In genomic region chr15:70094690-70095311, GRCh38 we compare ENCODE assay signal across 1 cellular context.
A peak's percentile ranks its signal among the peaks of the same experiment; 100 is the strongest.
TF ChIP-seq lines count a peak whose summit lies in the region.

No MANE protein-coding gene starts in this region.

TF ChIP-seq in HepG2, 621 proteins besides CTCF, POLR2A, EP300 and RAD21 (continued from another document and continues in another):
- TF ChIP-seq CSRNP1 (CRISPR knock-in tag; IDR thresholded peaks at IDR 0.05), result no peak
- TF ChIP-seq SOX6 (IDR thresholded peaks at IDR 0.05), result no peak
- TF ChIP-seq SOX6 (CRISPR knock-in tag; IDR thresholded peaks at IDR 0.05), result 0 out of 2 replicates have a peak, but pooled peaks have one; percentile 28
- TF ChIP-seq ZNF75D (CRISPR knock-in tag; IDR thresholded peaks at IDR 0.05; ENCODE audit: borderline replicate concordance), result no peak
- no peak for TF ChIP-seq ZNF362 (CRISPR knock-in tag; IDR thresholded peaks at IDR 0.05; ENCODE audit: borderline replicate concordance)
- peak; percentile 55; the same call in 1 of the 2 replicates for TF ChIP-seq ZNF652 (CRISPR knock-in tag; IDR thresholded peaks at IDR 0.05; ENCODE audit: borderline replicate concordance, low read depth)
- peak; percentile 47; the same call in 1 of the 2 replicates for TF ChIP-seq PITX1 (CRISPR knock-in tag; IDR thresholded peaks at IDR 0.05)
- TF ChIP-seq RXRB (CRISPR knock-in tag; IDR thresholded peaks at IDR 0.05; ENCODE audit: borderline replicate concordance), result peak; percentile 59; the same call in 1 of the 2 replicates
- peak; percentile 71 for TF ChIP-seq ZFX (CRISPR knock-in tag; IDR thresholded peaks at IDR 0.05; ENCODE audit: low read depth)
- TF ChIP-seq NR2F6 (IDR thresholded peaks at IDR 0.05), result no peak
- peak; percentile 31; the same call in 1 of the 2 replicates for TF ChIP-seq NR2F6 (CRISPR knock-in tag; IDR thresholded peaks at IDR 0.05)
- TF ChIP-seq GTF3A (CRISPR knock-in tag; conservative IDR thresholded peaks at IDR 0.05), result no peak
- no peak for TF ChIP-seq SNAPC4 (CRISPR knock-in tag; IDR thresholded peaks at IDR 0.05)
- no peak for TF ChIP-seq ZNF30 (CRISPR knock-in tag; IDR thresholded peaks at IDR 0.05)
- TF ChIP-seq TEAD3 (CRISPR knock-in tag; optimal IDR thresholded peaks at IDR 0.05; ENCODE audit: borderline replicate concordance), result no peak
- no peak for TF ChIP-seq PRMT3 (CRISPR knock-in tag; IDR thresholded peaks at IDR 0.05; ENCODE audit: borderline replicate concordance, low read depth)
- no peak for TF ChIP-seq CERS6 (CRISPR knock-in tag; IDR thresholded peaks at IDR 0.05)
- no peak for TF ChIP-seq KLF6 (CRISPR knock-in tag; IDR thresholded peaks at IDR 0.05)
- 0 out of 2 replicates have a peak, but pooled peaks have one; percentile 28 for TF ChIP-seq AHDC1 (CRISPR knock-in tag; IDR thresholded peaks at IDR 0.05; ENCODE audit: borderline replicate concordance)
- no peak for TF ChIP-seq ZNF446 (CRISPR knock-in tag; IDR thresholded peaks at IDR 0.05)
- TF ChIP-seq GFI1 (CRISPR knock-in tag; IDR thresholded peaks at IDR 0.05; ENCODE audit: borderline replicate concordance), result 0 out of 2 replicates have a peak, but pooled peaks have one; percentile 25
- no peak for TF ChIP-seq ZBTB21 (CRISPR knock-in tag; IDR thresholded peaks at IDR 0.05)
- no peak for TF ChIP-seq ZSCAN12 (CRISPR knock-in tag; IDR thresholded peaks at IDR 0.05)
- TF ChIP-seq RARA (CRISPR knock-in tag; IDR thresholded peaks at IDR 0.05), result peak; percentile 78
- no peak for TF ChIP-seq ZNF562 (CRISPR knock-in tag; IDR thresholded peaks at IDR 0.05; ENCODE audit: borderline replicate concordance)
- no peak for TF ChIP-seq FOXA1 (IDR thresholded peaks at IDR 0.05)
- TF ChIP-seq FOXA1 (CRISPR knock-in tag; IDR thresholded peaks at IDR 0.05), result peak; percentile 75
- no peak for TF ChIP-seq RBFOX2 (IDR thresholded peaks at IDR 0.05; ENCODE audit: low read depth, low read length)
- no peak for TF ChIP-seq HDAC2 (CRISPR knock-in tag; IDR thresholded peaks at IDR 0.05)
- no peak for TF ChIP-seq NR1H2 (CRISPR knock-in tag; IDR thresholded peaks at IDR 0.05; ENCODE audit: borderline replicate concordance, low read depth)
- no peak for TF ChIP-seq ZNF788 (CRISPR knock-in tag; IDR thresholded peaks at IDR 0.05; ENCODE audit: borderline replicate concordance)
- TF ChIP-seq KAT8 (CRISPR knock-in tag; IDR thresholded peaks at IDR 0.05), result 0 out of 2 replicates have a peak, but pooled peaks have one; percentile 36
- TF ChIP-seq ZNF343 (CRISPR knock-in tag; IDR thresholded peaks at IDR 0.05), result no peak
- no peak for TF ChIP-seq SNAPC2 (CRISPR knock-in tag; IDR thresholded peaks at IDR 0.05)
- TF ChIP-seq ZNF766 (CRISPR knock-in tag; IDR thresholded peaks at IDR 0.05; ENCODE audit: borderline replicate concordance), result no peak
- peak; percentile 50; the same call in 1 of the 2 replicates for TF ChIP-seq HDAC1 (CRISPR knock-in tag; IDR thresholded peaks at IDR 0.05)
- no peak for TF ChIP-seq ZGPAT (CRISPR knock-in tag; IDR thresholded peaks at IDR 0.05)
- no peak for TF ChIP-seq ZNF317 (CRISPR knock-in tag; IDR thresholded peaks at IDR 0.05)
- no peak for TF ChIP-seq BCL3 (CRISPR knock-in tag; IDR thresholded peaks at IDR 0.05)
- TF ChIP-seq THRA (CRISPR knock-in tag; IDR thresholded peaks at IDR 0.05; ENCODE audit: borderline replicate concordance), result peak; percentile 43; the same call in 1 of the 2 replicates
- TF ChIP-seq ZNF33A (CRISPR knock-in tag; IDR thresholded peaks at IDR 0.05; ENCODE audit: borderline replicate concordance), result no peak
- TF ChIP-seq AGO1 (IDR thresholded peaks at IDR 0.05; ENCODE audit: low read depth, low read length, poor library complexity, severe bottlenecking), result no peak
- peak; percentile 34; the same call in 1 of the 2 replicates for TF ChIP-seq PATZ1 (CRISPR knock-in tag; IDR thresholded peaks at IDR 0.05)
